In genomic region chr7:73318656-73319204, GRCh38 we compare ENCODE assay signal across 14 cellular contexts. TPM values are rescaled to one million over a fixed set of nuclear protein-coding genes. Genes with fewer than 3 reads are reported as not detected.
"Had no signal": no experiment of that assay in that cellular context is flagged by ENCODE, and none has a peak within 500 bp of the region (broad histone marks: within the 10 kb centered on the region; RNA-seq: fewer than 3 reads in every experiment).

No MANE protein-coding gene starts in this region.

RNA-seq across cellular contexts. Expression of gene TRIM50, which starts 9.2 kb away (rescaled TPM):
- total RNA-seq: lower lobe of right lung, mesothelial cell of epicardium, mononuclear cell, natural killer cell, smooth muscle cell, transverse colon had no signal
- polyA plus RNA-seq: mammary epithelial cell, smooth muscle cell had no signal

RNA-seq across cellular contexts. Expression of gene FKBP6, which starts 9.2 kb away (rescaled TPM):
- total RNA-seq: heart right ventricle, hepatocyte, left colon, liver, mammary epithelial cell, mesothelial cell of epicardium, mononuclear cell, natural killer cell, omental fat pad, right lobe of liver, smooth muscle cell, stomach, transverse colon had no signal
- polyA plus RNA-seq: heart right ventricle, liver, smooth muscle cell had no signal
